8 cellular contexts compared by ENCODE assay signal in the genomic region with DNA sequence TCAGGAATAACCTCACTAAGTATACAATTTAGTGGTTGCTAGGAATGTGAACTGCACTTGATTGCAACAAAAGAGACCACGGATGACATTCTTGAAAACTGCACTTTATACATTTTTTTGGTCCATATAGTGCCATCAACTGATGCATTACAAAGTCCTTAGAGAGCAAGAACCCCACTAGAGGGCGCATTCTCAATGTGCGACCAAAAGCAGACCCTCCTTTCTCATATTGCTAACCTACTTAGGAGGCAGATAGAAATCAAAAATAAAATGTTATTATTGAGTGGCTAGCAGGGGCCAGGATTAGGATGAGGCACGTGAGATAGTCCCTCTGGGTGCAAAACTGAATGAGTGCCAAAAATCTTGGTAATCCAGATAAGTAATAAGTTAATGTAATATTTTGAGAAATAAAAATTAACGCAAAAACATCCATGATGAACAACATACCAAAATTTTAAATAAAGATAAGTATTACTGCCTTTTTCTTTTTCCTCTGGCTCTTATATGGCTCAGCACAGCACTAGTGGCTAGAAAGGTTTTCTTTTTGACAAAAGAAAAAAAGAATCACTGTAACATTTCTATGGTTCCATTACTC.
DNase-seq lines count a peak whose midpoint lies in the region; ATAC-seq and TF ChIP-seq lines count a peak whose summit lies in the region.

No MANE protein-coding gene starts in this region.

- TF ChIP-seq CTCF in A673 (conservative IDR thresholded peaks at IDR 0.05; ENCODE audit: low read depth, low read length) (peak; percentile 91), DND-41 (IDR thresholded peaks at IDR 0.05; ENCODE audit: borderline replicate concordance, extremely low read depth, low read length, poor library complexity, severe bottlenecking) (peak; percentile 70), glutamatergic neuron (IDR thresholded peaks at IDR 0.05; ENCODE audit: partially characterized antibody, unreplicated experiment) (peak; percentile 80)

- H3K27me3 Mint-ChIP-seq in glutamatergic neuron (ENCODE audit: unreplicated experiment) = no peaks in the 10 kb centered on the region

- no peaks in the 10 kb centered on the region for H3K27me3 ChIP-seq in A673 (replicated peaks; ENCODE audit: insufficient read depth, low read depth, low read length, poor library complexity)
- no peaks in the 10 kb centered on the region for H3K27me3 ChIP-seq in DND-41 (ENCODE audit: insufficient read depth, low read length, poor library complexity)

- no peaks in the 10 kb centered on the region for H3K79me2 ChIP-seq in DND-41 (ENCODE audit: insufficient read depth, low read length)

- H3K4me3 Mint-ChIP-seq in glutamatergic neuron (ENCODE audit: unreplicated experiment) = no peak overlapping the region

- intact Hi-C loops in A673 (cut with micrococcal nuclease; ENCODE audit: unreplicated experiment) = loop anchor here (5.0 kb wide), 1 partner anchor 328 kb away; no protein-coding TSS in a partner anchor

- H3K4me3 ChIP-seq in A673 (ENCODE audit: low read depth, low read length, poor library complexity, severe bottlenecking) (no peak overlapping the region), DND-41 (ENCODE audit: low read depth in 1 of 2, low read length in 2 of 2) (no peak overlapping the region)

- H3K4me2 ChIP-seq in DND-41 (ENCODE audit: insufficient read depth, low read length) = no peak overlapping the region

- H3K9me3 ChIP-seq in A673 (ENCODE audit: low read depth, low read length, poor library complexity, severe bottlenecking) = no peaks in the 10 kb centered on the region
- no peaks in the 10 kb centered on the region for H3K9me3 ChIP-seq in DND-41 (ENCODE audit: insufficient read depth, low read length, severe bottlenecking)

- CTCF ChIA-PET in A673 (lab: Charles Lee) = no interaction called here

- no peaks in the 10 kb centered on the region for H3K36me3 ChIP-seq in A673 (ENCODE audit: insufficient read depth, low read length, poor library complexity, severe bottlenecking)
- no peaks in the 10 kb centered on the region for H3K36me3 ChIP-seq in DND-41 (ENCODE audit: insufficient read depth, low read length)

- POLR2A ChIA-PET in A673 (lab: Charles Lee; ENCODE audit: low non-redundant PET) = no interaction called here

- no peak overlapping the region for H2AFZ ChIP-seq in DND-41 (ENCODE audit: low read depth, low read length)

- peaks cover 1% of the 10 kb centered on the region for H3K9me3 Mint-ChIP-seq in glutamatergic neuron (ENCODE audit: unreplicated experiment)

- no peaks in the 10 kb centered on the region for H3K4me1 Mint-ChIP-seq in glutamatergic neuron (ENCODE audit: low read depth, unreplicated experiment)

- H3K9ac ChIP-seq in DND-41 (ENCODE audit: low read depth, low read length) = no peak overlapping the region

- H3K4me1 ChIP-seq in A673 (ENCODE audit: insufficient read depth, low read length, poor library complexity, severe bottlenecking) (peaks cover 14% of the 10 kb centered on the region), DND-41 (ENCODE audit: insufficient read depth, low read length) (no peaks in the 10 kb centered on the region)

- DNase-seq in A673 (ENCODE audit: low spot score) (peak; percentile 80), DND-41 (peak; percentile 44), KG1 (lab: John Stamatoyannopoulos, UW) (peak; percentile 20), SW480 (ENCODE audit: low spot score) (peak; percentile 32), glutamatergic neuron (peak; percentile 65), hippocampal formation (lab: John Stamatoyannopoulos, UW) (no peak)
- DNase-seq in stimulated activated naive CD8-positive, alpha-beta T cell treated with anti-CD3 and anti-CD28 coated beads, Interleukin-15, Interleukin-2, amounts not matched to agents 100 U/mL and 50 U/mL, for 24 hours = peak; percentile 35

- H3K27ac ChIP-seq in A673 (ENCODE audit: low read depth, low read length, poor library complexity, severe bottlenecking) = no peak overlapping the region
- H3K27ac ChIP-seq in DND-41 (ENCODE audit: low read length) = no peak overlapping the region

- no peak overlapping the region for H3K27ac Mint-ChIP-seq in glutamatergic neuron (ENCODE audit: unreplicated experiment)

- H3K36me3 Mint-ChIP-seq in glutamatergic neuron (ENCODE audit: unreplicated experiment) = no peaks in the 10 kb centered on the region

- BruUV-seq in A673 (replicated peaks; lab: Mats Ljungman, UMichigan) = no TSS peak

- H4K20me1 ChIP-seq in DND-41 (ENCODE audit: insufficient read depth, low read length) = no peaks in the 10 kb centered on the region

- peak; percentile 69 for ATAC-seq in DND-41 (ENCODE audit: insufficient read depth, low read depth)
- ATAC-seq in GM21786 (IDR thresholded peaks at IDR 0.05; ENCODE audit: unreplicated experiment) = peak; percentile 82
- peak; percentile 55 for ATAC-seq in stimulated activated naive CD8-positive, alpha-beta T cell treated with anti-CD3 and anti-CD28 coated beads, Interleukin-15, Interleukin-2, amounts not matched to agents 100 U/mL and 50 U/mL, for 24 hours

Comparison
In these comparisons a context has a peak if more than half of its experiments do, and no peak if none do; other contexts are left out.
1. DNase-seq: peak in A673 (single experiment), DND-41 (single experiment), KG1 (single experiment), SW480 (single experiment), glutamatergic neuron (single experiment) and stimulated activated naive CD8-positive, alpha-beta T cell treated with anti-CD3 and anti-CD28 coated beads, Interleukin-15, Interleukin-2, amounts not matched to agents 100 U/mL and 50 U/mL, for 24 hours (single experiment); none in hippocampal formation (0 of 2).
2. Peak in every context shown above with its lines, with median percentiles within 50 percentile points of each other: CTCF ChIP-seq and ATAC-seq.